2 cellular contexts compared by ENCODE assay signal in the genomic region with DNA sequence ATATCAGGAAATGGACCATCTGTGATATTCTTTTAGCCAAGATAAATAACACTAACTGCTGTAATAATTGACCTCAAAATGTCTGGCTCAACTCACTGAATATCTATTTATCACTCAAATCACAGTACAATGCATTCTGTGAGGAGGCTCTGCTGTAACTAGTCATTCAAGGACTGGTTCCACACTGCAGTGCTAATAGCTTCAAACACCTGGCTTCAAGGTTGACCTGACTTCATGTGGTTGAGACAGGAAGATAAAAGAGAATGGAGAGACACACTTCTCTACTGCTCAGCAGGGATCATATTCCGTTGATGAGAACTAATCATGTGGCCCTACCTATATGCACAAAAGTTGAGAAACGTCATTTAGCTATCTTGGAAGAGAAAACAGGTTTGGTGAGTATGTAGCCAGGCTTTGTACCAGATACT.
TF ChIP-seq lines count a peak whose summit lies in the region.

No MANE protein-coding gene starts in this region.

TF ChIP-seq in IMR-90, 13 proteins besides CTCF, POLR2A, EP300 and RAD21:
- no peak for TF ChIP-seq NFE2L2 (IDR thresholded peaks at IDR 0.05; ENCODE audit: low read depth, low read length)
- TF ChIP-seq SMC3 (IDR thresholded peaks at IDR 0.05; ENCODE audit: low read depth, low read length), result no peak
- TF ChIP-seq, protein P1, sequence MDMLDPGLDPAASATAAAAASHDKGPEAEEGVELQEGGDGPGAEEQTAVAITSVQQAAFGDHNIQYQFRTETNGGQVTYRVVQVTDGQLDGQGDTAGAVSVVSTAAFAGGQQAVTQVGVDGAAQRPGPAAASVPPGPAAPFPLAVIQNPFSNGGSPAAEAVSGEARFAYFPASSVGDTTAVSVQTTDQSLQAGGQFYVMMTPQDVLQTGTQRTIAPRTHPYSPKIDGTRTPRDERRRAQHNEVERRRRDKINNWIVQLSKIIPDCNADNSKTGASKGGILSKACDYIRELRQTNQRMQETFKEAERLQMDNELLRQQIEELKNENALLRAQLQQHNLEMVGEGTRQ (IDR thresholded peaks at IDR 0.05; ENCODE audit: low read depth, low read length), result no peak
- no peak for TF ChIP-seq RFX5 (IDR thresholded peaks at IDR 0.05; ENCODE audit: low read depth, low read length)

TF ChIP-seq in GM12878, 131 proteins besides CTCF, POLR2A, EP300 and RAD21 (continues in another document):
- TF ChIP-seq ELK1 (IDR thresholded peaks at IDR 0.05; ENCODE audit: low read depth, low read length), result no peak
- no peak for TF ChIP-seq ZNF384 (IDR thresholded peaks at IDR 0.05; ENCODE audit: borderline replicate concordance, low read depth, low read length)
- no peak for TF ChIP-seq YBX1 (IDR thresholded peaks at IDR 0.05)
- TF ChIP-seq, protein P2, sequence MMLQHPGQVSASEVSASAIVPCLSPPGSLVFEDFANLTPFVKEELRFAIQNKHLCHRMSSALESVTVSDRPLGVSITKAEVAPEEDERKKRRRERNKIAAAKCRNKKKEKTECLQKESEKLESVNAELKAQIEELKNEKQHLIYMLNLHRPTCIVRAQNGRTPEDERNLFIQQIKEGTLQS (IDR thresholded peaks at IDR 0.05; ENCODE audit: borderline replicate concordance, extremely low read depth, low read depth, low read length), result no peak
- peak; percentile 38 for TF ChIP-seq ZNF687 (IDR thresholded peaks at IDR 0.05)
- TF ChIP-seq KLF5 (IDR thresholded peaks at IDR 0.05; ENCODE audit: partially characterized antibody), result no peak
- no peak for TF ChIP-seq TARDBP (IDR thresholded peaks at IDR 0.05; ENCODE audit: borderline replicate concordance)
- no peak for TF ChIP-seq RELB (IDR thresholded peaks at IDR 0.05; ENCODE audit: low read depth)
- TF ChIP-seq JUNB (IDR thresholded peaks at IDR 0.05), result peak; percentile 58
- TF ChIP-seq SPI1 (IDR thresholded peaks at IDR 0.05; ENCODE audit: borderline replicate concordance, insufficient read depth, low read depth, low read length), result peak; percentile 17; the same call in 1 of the 2 replicates
- no peak for TF ChIP-seq WRNIP1 (IDR thresholded peaks at IDR 0.05; ENCODE audit: borderline replicate concordance, low read depth, low read length)
- TF ChIP-seq BMI1 (IDR thresholded peaks at IDR 0.05; ENCODE audit: borderline replicate concordance), result no peak
- no peak for TF ChIP-seq SUPT20H (IDR thresholded peaks at IDR 0.05; ENCODE audit: borderline replicate concordance, control insufficient read depth, low read depth, low read length)
- TF ChIP-seq, protein P3, sequence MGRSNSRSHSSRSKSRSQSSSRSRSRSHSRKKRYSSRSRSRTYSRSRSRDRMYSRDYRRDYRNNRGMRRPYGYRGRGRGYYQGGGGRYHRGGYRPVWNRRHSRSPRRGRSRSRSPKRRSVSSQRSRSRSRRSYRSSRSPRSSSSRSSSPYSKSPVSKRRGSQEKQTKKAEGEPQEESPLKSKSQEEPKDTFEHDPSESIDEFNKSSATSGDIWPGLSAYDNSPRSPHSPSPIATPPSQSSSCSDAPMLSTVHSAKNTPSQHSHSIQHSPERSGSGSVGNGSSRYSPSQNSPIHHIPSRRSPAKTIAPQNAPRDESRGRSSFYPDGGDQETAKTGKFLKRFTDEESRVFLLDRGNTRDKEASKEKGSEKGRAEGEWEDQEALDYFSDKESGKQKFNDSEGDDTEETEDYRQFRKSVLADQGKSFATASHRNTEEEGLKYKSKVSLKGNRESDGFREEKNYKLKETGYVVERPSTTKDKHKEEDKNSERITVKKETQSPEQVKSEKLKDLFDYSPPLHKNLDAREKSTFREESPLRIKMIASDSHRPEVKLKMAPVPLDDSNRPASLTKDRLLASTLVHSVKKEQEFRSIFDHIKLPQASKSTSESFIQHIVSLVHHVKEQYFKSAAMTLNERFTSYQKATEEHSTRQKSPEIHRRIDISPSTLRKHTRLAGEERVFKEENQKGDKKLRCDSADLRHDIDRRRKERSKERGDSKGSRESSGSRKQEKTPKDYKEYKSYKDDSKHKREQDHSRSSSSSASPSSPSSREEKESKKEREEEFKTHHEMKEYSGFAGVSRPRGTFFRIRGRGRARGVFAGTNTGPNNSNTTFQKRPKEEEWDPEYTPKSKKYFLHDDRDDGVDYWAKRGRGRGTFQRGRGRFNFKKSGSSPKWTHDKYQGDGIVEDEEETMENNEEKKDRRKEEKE (IDR thresholded peaks at IDR 0.05), result no peak
- TF ChIP-seq, protein P4, sequence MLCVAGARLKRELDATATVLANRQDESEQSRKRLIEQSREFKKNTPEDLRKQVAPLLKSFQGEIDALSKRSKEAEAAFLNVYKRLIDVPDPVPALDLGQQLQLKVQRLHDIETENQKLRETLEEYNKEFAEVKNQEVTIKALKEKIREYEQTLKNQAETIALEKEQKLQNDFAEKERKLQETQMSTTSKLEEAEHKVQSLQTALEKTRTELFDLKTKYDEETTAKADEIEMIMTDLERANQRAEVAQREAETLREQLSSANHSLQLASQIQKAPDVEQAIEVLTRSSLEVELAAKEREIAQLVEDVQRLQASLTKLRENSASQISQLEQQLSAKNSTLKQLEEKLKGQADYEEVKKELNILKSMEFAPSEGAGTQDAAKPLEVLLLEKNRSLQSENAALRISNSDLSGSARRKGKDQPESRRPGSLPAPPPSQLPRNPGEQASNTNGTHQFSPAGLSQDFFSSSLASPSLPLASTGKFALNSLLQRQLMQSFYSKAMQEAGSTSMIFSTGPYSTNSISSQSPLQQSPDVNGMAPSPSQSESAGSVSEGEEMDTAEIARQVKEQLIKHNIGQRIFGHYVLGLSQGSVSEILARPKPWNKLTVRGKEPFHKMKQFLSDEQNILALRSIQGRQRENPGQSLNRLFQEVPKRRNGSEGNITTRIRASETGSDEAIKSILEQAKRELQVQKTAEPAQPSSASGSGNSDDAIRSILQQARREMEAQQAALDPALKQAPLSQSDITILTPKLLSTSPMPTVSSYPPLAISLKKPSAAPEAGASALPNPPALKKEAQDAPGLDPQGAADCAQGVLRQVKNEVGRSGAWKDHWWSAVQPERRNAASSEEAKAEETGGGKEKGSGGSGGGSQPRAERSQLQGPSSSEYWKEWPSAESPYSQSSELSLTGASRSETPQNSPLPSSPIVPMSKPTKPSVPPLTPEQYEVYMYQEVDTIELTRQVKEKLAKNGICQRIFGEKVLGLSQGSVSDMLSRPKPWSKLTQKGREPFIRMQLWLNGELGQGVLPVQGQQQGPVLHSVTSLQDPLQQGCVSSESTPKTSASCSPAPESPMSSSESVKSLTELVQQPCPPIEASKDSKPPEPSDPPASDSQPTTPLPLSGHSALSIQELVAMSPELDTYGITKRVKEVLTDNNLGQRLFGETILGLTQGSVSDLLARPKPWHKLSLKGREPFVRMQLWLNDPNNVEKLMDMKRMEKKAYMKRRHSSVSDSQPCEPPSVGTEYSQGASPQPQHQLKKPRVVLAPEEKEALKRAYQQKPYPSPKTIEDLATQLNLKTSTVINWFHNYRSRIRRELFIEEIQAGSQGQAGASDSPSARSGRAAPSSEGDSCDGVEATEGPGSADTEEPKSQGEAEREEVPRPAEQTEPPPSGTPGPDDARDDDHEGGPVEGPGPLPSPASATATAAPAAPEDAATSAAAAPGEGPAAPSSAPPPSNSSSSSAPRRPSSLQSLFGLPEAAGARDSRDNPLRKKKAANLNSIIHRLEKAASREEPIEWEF (IDR thresholded peaks at IDR 0.05; ENCODE audit: insufficient replicate concordance, low read depth, low read length), result no peak
- TF ChIP-seq SIX5 (IDR thresholded peaks at IDR 0.05; ENCODE audit: low read depth, low read length, severe bottlenecking), result no peak
- no peak for TF ChIP-seq IRF3 (IDR thresholded peaks at IDR 0.05)
- TF ChIP-seq SP1 (IDR thresholded peaks at IDR 0.05; ENCODE audit: low read depth, low read length), result no peak
- no peak for TF ChIP-seq ZNF622 (IDR thresholded peaks at IDR 0.05)
- peak; percentile 74 for TF ChIP-seq RUNX3 (IDR thresholded peaks at IDR 0.05; ENCODE audit: low read length)
- peak; percentile 31; the same call in 1 of the 2 replicates for TF ChIP-seq NFIC (IDR thresholded peaks at IDR 0.05; ENCODE audit: low read depth, low read length)
- no peak for TF ChIP-seq ZBTB40 (IDR thresholded peaks at IDR 0.05; ENCODE audit: borderline replicate concordance)
- TF ChIP-seq, protein P5, sequence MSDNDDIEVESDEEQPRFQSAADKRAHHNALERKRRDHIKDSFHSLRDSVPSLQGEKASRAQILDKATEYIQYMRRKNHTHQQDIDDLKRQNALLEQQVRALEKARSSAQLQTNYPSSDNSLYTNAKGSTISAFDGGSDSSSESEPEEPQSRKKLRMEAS (IDR thresholded peaks at IDR 0.05; ENCODE audit: low read depth, low read length), result 0 out of 2 replicates have a peak, but pooled peaks have one; percentile 5
- no peak for TF ChIP-seq MTA3 (IDR thresholded peaks at IDR 0.05; ENCODE audit: borderline replicate concordance, low read length)
- peak; percentile 65 for TF ChIP-seq MTA2 (IDR thresholded peaks at IDR 0.05; ENCODE audit: low read depth)
- TF ChIP-seq POLR2AphosphoS5 (IDR thresholded peaks at IDR 0.05; ENCODE audit: low read length), result no peak
- TF ChIP-seq RFX5 (IDR thresholded peaks at IDR 0.05; ENCODE audit: low read depth, low read length), result no peak
- TF ChIP-seq BCL11A (IDR thresholded peaks at IDR 0.05; ENCODE audit: low read depth, low read length), result peak; percentile 72; the same call in 1 of the 2 replicates
